ENCODE assay signal across 8 cellular contexts in genomic region chr22:38872172-38872830, GRCh38.
DNase-seq lines count a peak whose midpoint lies in the region; ATAC-seq lines count a peak whose summit lies in the region.

CBX6 (minus strand) TSS chr22:38872216; CDS start chr22:38872190, 26 bp downstream.

- DNase-seq in AML-193 (lab: John Stamatoyannopoulos, UW) (peak; percentile 73 to 80), NCI-H526 treated with DMSO at 0.1 percent for 48 hours (lab: John Stamatoyannopoulos, UW) (peak; percentile 75), kidney tubule cell (ENCODE audit: low spot score) (peak; percentile 92)
- peak; percentile 96 for DNase-seq in activated CD4-positive, alpha-beta T cell treated with anti-CD3 and anti-CD28 coated beads for 48 hours
- peak; percentile 91 to 92 for DNase-seq in stimulated activated CD4-positive, alpha-beta T cell treated with anti-CD3 and anti-CD28 coated beads, Interleukin-1b, Interleukin-23, amount 100 ng/mL, for 1 hour (ENCODE audit: low read depth in 2 of 2)

- peak within 1 kb of the TSS; percentile 99 for H3K27ac ChIP-seq in cingulate gyrus (ENCODE audit: low read depth, low read length)

- ATAC-seq in GM19324 (IDR thresholded peaks at IDR 0.05; ENCODE audit: low FRiP score, unreplicated experiment) (peak; percentile 83), HG03520 (IDR thresholded peaks at IDR 0.05; ENCODE audit: unreplicated experiment) (peak; percentile 63)

Comparison
In these comparisons a context has a peak if more than half of its experiments do, and no peak if none do; other contexts are left out.
1. Peak in every context shown above with its lines: DNase-seq, ATAC-seq and H3K27ac ChIP-seq.